9 cellular contexts compared by ENCODE assay signal in the genomic region with DNA sequence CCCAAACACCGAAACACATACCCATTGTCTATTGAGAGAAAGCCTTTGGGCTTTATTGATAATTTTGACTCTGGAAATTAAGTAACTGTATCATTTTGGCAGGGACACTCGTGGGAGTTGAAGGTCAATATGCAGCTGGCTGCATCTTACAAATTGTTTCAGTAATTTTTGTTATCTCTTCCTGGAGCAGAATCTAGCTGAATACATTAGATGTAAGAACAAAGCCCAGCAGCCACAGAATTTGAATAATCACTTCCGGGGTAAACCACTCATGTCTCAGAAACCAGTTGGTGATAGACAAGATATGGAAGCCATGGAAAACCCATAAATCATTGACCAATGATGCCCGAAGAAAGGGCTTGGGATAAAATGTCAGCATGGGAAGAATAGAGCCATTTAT.
DNase-seq lines count a peak whose midpoint lies in the region; ATAC-seq and TF ChIP-seq lines count a peak whose summit lies in the region.
"Had no signal": no experiment of that assay in that cellular context is flagged by ENCODE, and none has a peak within 500 bp of the region (broad histone marks: within the 10 kb centered on the region; RNA-seq: fewer than 3 reads in every experiment).

No MANE protein-coding gene starts in this region.

- intact Hi-C loops in sigmoid colon (cut with DNase I), result loop anchor here (5.0 kb wide), 1 partner anchor 40 kb away; no protein-coding TSS in a partner anchor

- WGBS in sigmoid colon, 2 donors, result 51 to 62% methylated on average over 4 of the region's 4 CpGs

- H3K4me1 ChIP-seq in sigmoid colon (peaks cover 0 to 51% (median 45%) of the 10 kb centered on the region in 4 donors), HAP-1 (peaks cover 25% of the 10 kb centered on the region)

- TF ChIP-seq CTCF in sigmoid colon (IDR thresholded peaks at IDR 0.05), result no peak

- H3K27ac ChIP-seq in caudate nucleus (ENCODE audit: low read depth, low read length) (peak overlapping the region; percentile 72), sigmoid colon (peak overlapping the region; percentile 66 to 70 (median 70))

- H3K27me3 ChIP-seq in sigmoid colon (no peaks in the 10 kb centered on the region), HAP-1 (ENCODE audit: low read depth) (no peaks in the 10 kb centered on the region)

- ATAC-seq in GM18909 (IDR thresholded peaks at IDR 0.05; ENCODE audit: poor library complexity, unreplicated experiment) (peak; percentile 56), HG03175 (IDR thresholded peaks at IDR 0.05; ENCODE audit: unreplicated experiment) (peak; percentile 60)
- ATAC-seq: HCT116 had no signal

- no peak for TF ChIP-seq POLR2A in sigmoid colon (IDR thresholded peaks at IDR 0.05)

- no peaks in the 10 kb centered on the region for H3K36me3 ChIP-seq in sigmoid colon
- H3K36me3 ChIP-seq in HAP-1 (replicated peaks), result no peaks in the 10 kb centered on the region

- TF ChIP-seq EP300 in sigmoid colon (IDR thresholded peaks at IDR 0.05), result no peak

- H3K9me3 ChIP-seq in sigmoid colon, result no peaks in the 10 kb centered on the region
- H3K9me3 ChIP-seq in HAP-1, result no peaks in the 10 kb centered on the region

- DNase-seq in caudate nucleus (lab: John Stamatoyannopoulos, UW), result no peak
- no peak for DNase-seq in sigmoid colon
- DNase-seq in AG08396 (ENCODE audit: low spot score), result no peak
- DNase-seq in HAP-1 (ENCODE audit: low spot score in 2 of 2), result no peak
- no peak for DNase-seq in NCI-H774 (lab: John Stamatoyannopoulos, UW)
- DNase-seq in NCI-H748 (lab: John Stamatoyannopoulos, UW; ENCODE audit: unreplicated experiment), result no peak

- no peak overlapping the region for H3K4me3 ChIP-seq in sigmoid colon
- H3K4me3 ChIP-seq in HAP-1, result no peak overlapping the region

- in situ Hi-C loops in HAP-1 (cut with MboI; ENCODE audit: low sequenced_read_pairs), result no loop called here
